ENCODE assay signal across 1 cellular context in genomic region chr2:190180313-190181065, GRCh38.
A peak's percentile ranks its signal among the peaks of the same experiment; 100 is the strongest.
TF ChIP-seq lines count a peak whose summit lies in the region.

No MANE protein-coding gene starts in this region.

TF ChIP-seq in H1, 55 proteins besides CTCF, POLR2A, EP300 and RAD21 (continued from another document):
- TF ChIP-seq SIRT6 (IDR thresholded peaks at IDR 0.05; ENCODE audit: low read length) (no peak), EGR1 (IDR thresholded peaks at IDR 0.05; ENCODE audit: borderline replicate concordance, low read depth, low read length) (no peak), SAP30 (IDR thresholded peaks at IDR 0.05; ENCODE audit: insufficient read depth, insufficient replicate concordance, low read length) (no peak), RXRA (IDR thresholded peaks at IDR 0.05; ENCODE audit: insufficient read depth, low read depth, low read length) (no peak), E2F6 (IDR thresholded peaks at IDR 0.05) (no peak), RNF2 (IDR thresholded peaks at IDR 0.05; ENCODE audit: borderline replicate concordance, low read depth, low read length, missing control alignments, poor library complexity, severe bottlenecking) (peak; percentile 28), TCF12 (IDR thresholded peaks at IDR 0.05; ENCODE audit: low read depth, low read length) (no peak), TAF1 (IDR thresholded peaks at IDR 0.05; ENCODE audit: low read depth, low read length) (0 out of 2 replicates have a peak, but pooled peaks have one; percentile 36), NRF1 (IDR thresholded peaks at IDR 0.05; ENCODE audit: low read depth, low read length) (no peak), NANOG (IDR thresholded peaks at IDR 0.05; ENCODE audit: insufficient read depth, low read depth, low read length, poor library complexity, severe bottlenecking) (no peak), CHD1 (IDR thresholded peaks at IDR 0.05; ENCODE audit: low read depth, low read length) (no peak), SP1 (IDR thresholded peaks at IDR 0.05; ENCODE audit: low read depth, low read length) (no peak), KDM4A (IDR thresholded peaks at IDR 0.05; ENCODE audit: low read depth, low read length, severe bottlenecking) (peak; percentile 98), TAF7 (optimal IDR thresholded peaks at IDR 0.05; ENCODE audit: borderline replicate concordance, low read depth, low read length) (no peak), TEAD4 (IDR thresholded peaks at IDR 0.05; ENCODE audit: low read depth, low read length) (no peak), GTF2F1 (IDR thresholded peaks at IDR 0.05; ENCODE audit: borderline replicate concordance, low read depth, low read length) (no peak), CHD7 (IDR thresholded peaks at IDR 0.05; ENCODE audit: insufficient replicate concordance, low read length) (no peak), SIN3A (conservative IDR thresholded peaks at IDR 0.05 in 1 of 2, IDR thresholded peaks at IDR 0.05 in 1 of 2; ENCODE audit: low read depth in 1 of 2, low read length in 2 of 2) (peak in 1 of 2 experiments; percentile 11; a peak in 1 of 4 replicates), MAX (IDR thresholded peaks at IDR 0.05) (no peak; the same call in 1 of the 2 replicates), USF2 (IDR thresholded peaks at IDR 0.05; ENCODE audit: low read length) (no peak), RBBP5 (IDR thresholded peaks at IDR 0.05; ENCODE audit: borderline replicate concordance, low read depth, low read length) (peak; percentile 67; the same call in 1 of the 2 replicates), YY1 (IDR thresholded peaks at IDR 0.05; ENCODE audit: low read depth, low read length) (no peak), KDM1A (IDR thresholded peaks at IDR 0.05; ENCODE audit: borderline replicate concordance, low read length) (peak; percentile 12; the same call in 1 of the 2 replicates)
